Comparison of ENCODE assay signal across 8 cellular contexts in the genomic region with DNA sequence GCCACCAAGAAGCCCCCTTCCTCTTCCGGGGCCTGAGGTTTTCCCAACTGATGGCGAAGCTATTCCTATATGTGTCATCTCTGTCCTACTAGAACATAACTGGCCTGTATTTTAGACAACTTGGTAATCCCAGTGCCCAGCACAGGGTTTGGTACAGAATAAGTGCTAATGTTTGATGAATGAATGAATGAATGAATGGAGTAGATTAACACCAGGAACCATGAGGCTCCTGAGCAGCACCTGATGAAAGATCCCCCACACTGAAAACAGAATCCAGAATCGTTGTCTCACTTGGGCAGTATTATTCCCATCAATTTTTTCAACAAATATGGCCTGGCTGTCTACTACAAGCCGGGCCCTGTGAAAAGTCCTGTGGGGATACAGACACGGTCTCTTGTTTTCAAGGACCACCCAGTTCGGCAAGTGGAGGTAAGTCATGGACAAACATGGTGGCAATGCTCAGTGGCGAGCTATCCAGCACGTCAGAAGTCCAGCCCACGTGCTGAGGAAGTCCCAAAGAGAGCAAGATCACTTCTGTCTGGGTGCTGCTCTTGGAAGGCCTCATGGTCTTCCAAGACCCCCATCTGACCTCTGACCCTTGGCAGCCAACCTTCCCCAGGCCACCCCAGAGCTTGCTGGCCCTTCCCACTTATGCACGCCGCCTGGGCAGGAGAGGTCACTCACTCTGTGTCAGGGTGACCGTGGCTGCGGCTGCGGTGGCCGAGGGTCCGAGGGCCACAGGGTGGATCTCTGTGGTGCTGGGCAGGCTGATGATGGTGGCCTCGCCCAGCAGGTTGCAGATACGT. TPM values are rescaled to one million over a fixed set of nuclear protein-coding genes. Genes with fewer than 3 reads are reported as not detected.
DNase-seq lines count a peak whose midpoint lies in the region; ATAC-seq, FAIRE-seq and TF ChIP-seq lines count a peak whose summit lies in the region.

No MANE protein-coding gene starts in this region.

- H3K9ac ChIP-seq in adipocyte (ENCODE audit: low read length), result peak overlapping the region; percentile 87
- H3K9ac ChIP-seq in keratinocyte (ENCODE audit: control insufficient read depth, extremely low read depth, insufficient read depth, low read length), result peak overlapping the region; percentile 96

- no peak for FAIRE-seq in keratinocyte (lab: Jason Lieb, UNC)

- H3K4me1 ChIP-seq in adipocyte (ENCODE audit: control insufficient read depth, insufficient read depth, low read length) (peaks cover 40% of the 10 kb centered on the region), keratinocyte (ENCODE audit: control insufficient read depth, extremely low read depth, insufficient read depth, low read length) (peaks cover 20% of the 10 kb centered on the region), suprapubic skin (peaks cover 60% of the 10 kb centered on the region)

- H3K9me3 ChIP-seq in adipocyte (ENCODE audit: control insufficient read depth, low read length) (no peaks in the 10 kb centered on the region), keratinocyte (ENCODE audit: control insufficient read depth, low read depth, low read length) (no peaks in the 10 kb centered on the region), suprapubic skin (no peaks in the 10 kb centered on the region)

- peak overlapping the region; percentile 67 for H3K27ac Mint-ChIP-seq in T-helper 1 cell treated with Interleukin-12 subunit alpha and Interleukin-12 subunit beta and Interleukin-4 antibody, amounts not matched to agents 30 μg/mL and 1 μg/mL, for 36 hours

- ATAC-seq in HG02885 (IDR thresholded peaks at IDR 0.05; ENCODE audit: poor library complexity, unreplicated experiment), result no peak
- no peak for ATAC-seq in GM18520 (IDR thresholded peaks at IDR 0.05; ENCODE audit: unreplicated experiment)

- H2AFZ ChIP-seq in keratinocyte (ENCODE audit: control insufficient read depth, low read length), result no peak overlapping the region

- peak overlapping the region; percentile 90 for H3K4me2 ChIP-seq in keratinocyte (ENCODE audit: control insufficient read depth, extremely low read depth, insufficient read depth, low read depth, low read length)

- H3K9me1 ChIP-seq in keratinocyte (ENCODE audit: control insufficient read depth, extremely low read depth, insufficient read depth, low read length), result no peaks in the 10 kb centered on the region

- H3K9me3 Mint-ChIP-seq in T-helper 1 cell treated with Interleukin-12 subunit alpha and Interleukin-12 subunit beta and Interleukin-4 antibody, amounts not matched to agents 30 μg/mL and 1 μg/mL, for 36 hours, result no peaks in the 10 kb centered on the region

- TF ChIP-seq EP300 in suprapubic skin (IDR thresholded peaks at IDR 0.05), result no peak

- peak overlapping the region; percentile 69 for H3K4me3 Mint-ChIP-seq in T-helper 1 cell treated with Interleukin-12 subunit alpha and Interleukin-12 subunit beta and Interleukin-4 antibody, amounts not matched to agents 30 μg/mL and 1 μg/mL, for 36 hours

- DNase-seq in T-helper 1 cell (no peak), adipocyte (ENCODE audit: low read depth) (no peak), keratinocyte (ENCODE audit: low read depth, low spot score) (no peak), suprapubic skin (ENCODE audit: low spot score in 2 of 2) (no peak), NOMO-1 treated with DMSO at 0.1 percent for 48 hours (lab: John Stamatoyannopoulos, UW; ENCODE audit: unreplicated experiment) (no peak)

- H4K20me1 ChIP-seq in keratinocyte (ENCODE audit: control insufficient read depth, extremely low read depth, insufficient read depth, low read length), result no peaks in the 10 kb centered on the region

- peaks cover 37% of the 10 kb centered on the region for H3K4me1 Mint-ChIP-seq in T-helper 1 cell treated with Interleukin-12 subunit alpha and Interleukin-12 subunit beta and Interleukin-4 antibody, amounts not matched to agents 30 μg/mL and 1 μg/mL, for 36 hours (ENCODE audit: low read depth)

- peaks cover 12% of the 10 kb centered on the region for H3K36me3 ChIP-seq in adipocyte (ENCODE audit: control insufficient read depth, insufficient read depth, low read length, severe bottlenecking)
- H3K36me3 ChIP-seq in keratinocyte (ENCODE audit: control insufficient read depth in 2 of 2, extremely low read depth in 1 of 2, insufficient read depth in 2 of 2, low read length in 2 of 2), result peaks cover 0 to 3% of the 10 kb centered on the region in 2 experiments
- H3K36me3 ChIP-seq in suprapubic skin, result peaks cover 14% of the 10 kb centered on the region

- dilution Hi-C loops in keratinocyte (cut with MboI; ENCODE audit: extremely low pct_ligation_motif_present, low sequenced_read_pairs), result loop anchor here (25.0 kb wide), 1 partner anchor 129 kb away; the partner anchor contains the start of genes DPM2 and PIP5KL1

- no peak for TF ChIP-seq POLR2A in suprapubic skin (IDR thresholded peaks at IDR 0.05)

- H3K27ac ChIP-seq in keratinocyte (ENCODE audit: control insufficient read depth, insufficient read depth, low read length), result no peak overlapping the region
- H3K27ac ChIP-seq in suprapubic skin, result peak overlapping the region; percentile 95

- no peaks in the 10 kb centered on the region for H3K27me3 ChIP-seq in adipocyte (replicated peaks; ENCODE audit: control insufficient read depth, insufficient read depth, low read length)
- no peaks in the 10 kb centered on the region for H3K27me3 ChIP-seq in keratinocyte (ENCODE audit: control insufficient read depth, extremely low read depth, insufficient read depth, low read length)
- H3K27me3 ChIP-seq in suprapubic skin, result no peaks in the 10 kb centered on the region

- TF ChIP-seq CTCF in keratinocyte (optimal IDR thresholded peaks at IDR 0.05 in 1 of 3, IDR thresholded peaks at IDR 0.05 in 1 of 3, conservative IDR thresholded peaks at IDR 0.05 in 1 of 3; ENCODE audit: extremely low read depth in 1 of 3, insufficient read depth in 2 of 3, low read length in 3 of 3) (no peak), suprapubic skin (IDR thresholded peaks at IDR 0.05) (no peak)

- H3K4me3 ChIP-seq in adipocyte (ENCODE audit: low read length) (peak overlapping the region; percentile 95), keratinocyte (ENCODE audit: control insufficient read depth in 2 of 3, extremely low read depth in 1 of 3, insufficient read depth in 2 of 3, low read depth in 1 of 3, low read length in 3 of 3) (peak overlapping the region; percentile 54 to 82 (median 81)), suprapubic skin (peak overlapping the region; percentile 94)

- 93% methylated on average over 16 of the region's 18 CpGs for WGBS in suprapubic skin

- H3K36me3 Mint-ChIP-seq in T-helper 1 cell treated with Interleukin-12 subunit alpha and Interleukin-12 subunit beta and Interleukin-4 antibody, amounts not matched to agents 30 μg/mL and 1 μg/mL, for 36 hours (ENCODE audit: low read depth), result peaks cover 26% of the 10 kb centered on the region

- H3K27me3 Mint-ChIP-seq in T-helper 1 cell treated with Interleukin-12 subunit alpha and Interleukin-12 subunit beta and Interleukin-4 antibody, amounts not matched to agents 30 μg/mL and 1 μg/mL, for 36 hours (ENCODE audit: low read depth), result no peaks in the 10 kb centered on the region

- peaks cover 37% of the 10 kb centered on the region for H3K79me2 ChIP-seq in keratinocyte (ENCODE audit: control insufficient read depth, insufficient read depth, low read length)

RNA-seq across cellular contexts. Expression of gene NAIF1, which starts 1.0 kb away (rescaled TPM):
- polyA plus RNA-seq in keratinocyte, result 6.3 to 7.5 TPM (median 7.4 TPM) in 3 replicates
- 7.4 TPM for polyA plus RNA-seq in keratinocyte (2011; ENCODE audit: low read depth)
- 5.9 and 8.1 TPM in 2 replicates for polyA plus RNA-seq in keratinocyte (2011; cell fraction: cytosol; rRNA removed)
- polyA plus RNA-seq in keratinocyte (2011; cell fraction: nucleus; rRNA removed), result 7.9 and 8.6 TPM in 2 replicates
- polyA plus RNA-seq in keratinocyte (2012; ENCODE audit: low replicate concordance), result 7.1 and 10.0 TPM in 2 replicates
- 4.6 to 7.5 TPM (median 5.9 TPM) in 3 replicates for polyA minus RNA-seq in keratinocyte
- polyA minus RNA-seq in keratinocyte (2011; cell fraction: cytosol; rRNA and poly(A)+ RNA removed), result 16.5 TPM
- 3.4 and 5.4 TPM in 2 replicates for polyA minus RNA-seq in keratinocyte (2011; cell fraction: nucleus; rRNA and poly(A)+ RNA removed)
- total RNA-seq in suprapubic skin, result 10 to 100 TPM in 3 of 4 donors, 1 to 10 TPM in 1; 9.6 to 14.7 (median 12.6) TPM

RNA-seq across cellular contexts. Expression of gene SLC25A25, which starts 1.9 kb away (rescaled TPM):
- 4.1 to 7.9 TPM (median 6.5 TPM) in 3 replicates for polyA plus RNA-seq in keratinocyte
- 103 TPM for polyA plus RNA-seq in keratinocyte (2011; ENCODE audit: low read depth)
- polyA plus RNA-seq in keratinocyte (2011; cell fraction: cytosol; rRNA removed), result 3.0 and 3.5 TPM in 2 replicates
- polyA plus RNA-seq in keratinocyte (2011; cell fraction: nucleus; rRNA removed), result 9.7 and 9.9 TPM in 2 replicates
- 4.9 and 20.7 TPM in 2 replicates for polyA plus RNA-seq in keratinocyte (2012; ENCODE audit: low replicate concordance)
- polyA minus RNA-seq in keratinocyte, result 5.3 to 6.5 TPM (median 6.1 TPM) in 3 replicates
- polyA minus RNA-seq in keratinocyte (2011; cell fraction: cytosol; rRNA and poly(A)+ RNA removed), result 8.4 TPM
- 7.2 and 8.0 TPM in 2 replicates for polyA minus RNA-seq in keratinocyte (2011; cell fraction: nucleus; rRNA and poly(A)+ RNA removed)
- 100 to 1,000 TPM in 1 of 4 donors, 10 to 100 TPM in 3; 37.9 to 106 (median 66.5) TPM for total RNA-seq in suprapubic skin
